Comparison of ENCODE assay signal across 8 cellular contexts in genomic region chr17:61411944-61412859, GRCh38. TPM values are rescaled to one million over a fixed set of nuclear protein-coding genes. Genes with fewer than 3 reads are reported as not detected.
A peak's percentile ranks its signal among the peaks of the same experiment; 100 is the strongest.
DNase-seq lines count a peak whose midpoint lies in the region; ATAC-seq and TF ChIP-seq lines count a peak whose summit lies in the region.

No MANE protein-coding gene starts in this region.

- peaks cover 48% of the 10 kb centered on the region for H3K4me1 ChIP-seq in BLaER1
- H3K4me1 ChIP-seq in mononuclear cell (ENCODE audit: insufficient read depth, low read length) = peaks cover 48% of the 10 kb centered on the region

- no peaks in the 10 kb centered on the region for H3K36me3 ChIP-seq in BLaER1

- ATAC-seq in GM19372 (IDR thresholded peaks at IDR 0.05; ENCODE audit: low read depth, unreplicated experiment) (peak; percentile 47), HG03521 (IDR thresholded peaks at IDR 0.05; ENCODE audit: unreplicated experiment) (peak; percentile 58)

- H3K9ac ChIP-seq in BLaER1 = peak overlapping the region; percentile 36; the same call in 1 of the 2 replicates

- peak; percentile 39 for DNase-seq in NCI-H82 treated with DMSO at 0.1 percent for 48 hours (lab: John Stamatoyannopoulos, UW; ENCODE audit: unreplicated experiment)
- DNase-seq in activated CD8-positive, alpha-beta memory T cell treated with anti-CD3 and anti-CD28 coated beads, Interleukin-2, amount 50 U/mL, for 48 hours = peak; percentile 93
- DNase-seq in epithelial cell of esophagus (ENCODE audit: low read depth) = peak; percentile 79
- peak; percentile 43 to 63 for DNase-seq in stimulated activated CD8-positive, alpha-beta memory T cell treated with anti-CD3 and anti-CD28 coated beads, Interleukin-4, amount 100 ng/mL, for 1 hour (ENCODE audit: low read depth in 2 of 2, low spot score in 1 of 2)

- H4K20me1 ChIP-seq in BLaER1 = peaks cover 32% of the 10 kb centered on the region

- TF ChIP-seq CTCF in epithelial cell of esophagus (IDR thresholded peaks at IDR 0.05; ENCODE audit: insufficient read depth, low read depth, low read length, missing control alignments) = peak; percentile 75

- peaks cover 72% of the 10 kb centered on the region for H3K27me3 ChIP-seq in BLaER1
- H3K27me3 ChIP-seq in mononuclear cell (ENCODE audit: insufficient read depth, low read length) = peaks cover 61% of the 10 kb centered on the region

- H3K9me3 ChIP-seq in BLaER1 (no peaks in the 10 kb centered on the region; the same call in 1 of the 2 replicates), mononuclear cell (ENCODE audit: low read depth, low read length) (no peaks in the 10 kb centered on the region)

- peak overlapping the region; percentile 97 for H3K4me2 ChIP-seq in BLaER1

- peak overlapping the region; percentile 68 for H3K4me3 ChIP-seq in BLaER1
- H3K4me3 ChIP-seq in epithelial cell of esophagus (ENCODE audit: low read length) = peak overlapping the region; percentile 56
- peak overlapping the region; percentile 40 for H3K4me3 ChIP-seq in mononuclear cell (ENCODE audit: low read length)

- no peak overlapping the region for H3K27ac ChIP-seq in BLaER1

RNA-seq across cellular contexts. Expression of gene TBX2, which starts 12.6 kb away (rescaled TPM):
- total RNA-seq in mononuclear cell = 0.10 TPM

RNA-seq across cellular contexts. Expression of gene TBX4, which starts 40.0 kb away (rescaled TPM):
- under 0.01 TPM for total RNA-seq in mononuclear cell

Comparison
In these comparisons a context has a peak if more than half of its experiments do, and no peak if none do; other contexts are left out.
1. DNase-seq: peak in every context shown above with its lines; median percentile 93 in activated CD8-positive, alpha-beta memory T cell treated with anti-CD3 and anti-CD28 coated beads, Interleukin-2, amount 50 U/mL, for 48 hours; 79 in epithelial cell of esophagus; 53 in stimulated activated CD8-positive, alpha-beta memory T cell treated with anti-CD3 and anti-CD28 coated beads, Interleukin-4, amount 100 ng/mL, for 1 hour; 39 in NCI-H82 treated with DMSO at 0.1 percent for 48 hours.